In the genomic region with DNA sequence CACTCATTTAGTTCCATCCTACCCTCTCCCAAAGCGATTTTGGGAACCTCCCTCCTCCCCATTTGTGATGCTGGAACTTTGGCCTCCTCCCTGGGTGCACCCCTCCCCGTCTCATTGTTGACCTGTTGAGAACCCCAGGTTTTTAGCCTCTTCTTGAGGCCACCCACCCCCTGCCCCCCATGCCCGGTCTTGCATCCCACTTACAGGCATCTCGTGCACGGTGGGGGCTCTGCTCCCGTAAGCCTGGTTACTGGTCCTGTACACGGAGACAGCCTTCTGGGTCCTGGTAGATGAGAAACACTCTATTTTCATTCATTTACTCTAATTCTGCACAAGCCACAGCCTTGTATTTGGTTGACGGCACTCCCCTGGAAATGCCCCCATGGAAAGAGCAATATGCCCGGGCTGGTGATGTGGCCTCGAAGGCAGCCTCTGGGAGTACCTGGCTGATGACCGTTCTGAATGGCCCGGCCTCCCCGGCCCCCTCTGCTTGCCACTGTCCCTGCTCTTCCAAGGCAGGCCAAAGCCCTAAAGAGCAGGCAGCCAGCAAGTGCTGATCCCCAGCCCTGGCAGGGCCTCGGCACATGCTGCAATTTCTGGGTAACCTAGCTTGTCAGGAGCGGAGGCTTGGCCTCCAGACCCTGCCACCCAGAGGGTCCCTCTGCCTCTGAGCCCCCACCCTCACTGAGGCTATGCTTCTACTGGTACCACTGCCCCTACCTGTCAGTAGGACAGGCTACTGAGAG, we compare ENCODE assay signal across 21 cellular contexts. TPM values are rescaled to one million over a fixed set of nuclear protein-coding genes. Genes with fewer than 3 reads are reported as not detected.
DNase-seq lines count a peak whose midpoint lies in the region; ATAC-seq and TF ChIP-seq lines count a peak whose summit lies in the region.
"Had no signal": no experiment of that assay in that cellular context is flagged by ENCODE, and none has a peak within 500 bp of the region (broad histone marks: within the 10 kb centered on the region; RNA-seq: fewer than 3 reads in every experiment).

No MANE protein-coding gene starts in this region.

- CTCF ChIA-PET in OCI-LY7 (lab: Charles Lee; ENCODE audit: unreplicated experiment) = no interaction called here

- H3K4me1 Mint-ChIP-seq in T-helper 1 cell treated with Interleukin-12 subunit alpha and Interleukin-12 subunit beta and Interleukin-4 antibody, amounts not matched to agents 30 μg/mL and 1 μg/mL, for 36 hours (ENCODE audit: low read depth) = peaks cover 9% of the 10 kb centered on the region
- H3K4me1 Mint-ChIP-seq in glutamatergic neuron (ENCODE audit: low read depth, unreplicated experiment) = peaks cover 3% of the 10 kb centered on the region
- H3K4me1 Mint-ChIP-seq in progenitor cell of endocrine pancreas (ENCODE audit: low read depth) = peaks cover 12% of the 10 kb centered on the region

- no peaks in the 10 kb centered on the region for H3K9me3 ChIP-seq in OCI-LY7 (ENCODE audit: low read length)
- H3K9me3 ChIP-seq: gastroesophageal sphincter, Peyer's patch had no signal

- DNase-seq in T-helper 1 cell (no peak), OCI-LY7 (ENCODE audit: low spot score) (no peak), glutamatergic neuron (no peak), progenitor cell of endocrine pancreas (ENCODE audit: low spot score, unreplicated experiment) (no peak), H7 (no peak), NCI-H82 treated with DMSO at 0.1 percent for 48 hours (lab: John Stamatoyannopoulos, UW; ENCODE audit: unreplicated experiment) (no peak)
- DNase-seq: 8988T; activated effector memory CD4-positive, alpha-beta T cell treated with anti-CD3 and anti-CD28 coated beads, Interleukin-2, amount 50 U/mL, for 16 hours; NCI-H1417 treated with DMSO at 0.1 percent for 48 hours; NCI-H345; stimulated activated CD4-positive, alpha-beta T cell treated with anti-CD3 and anti-CD28 coated beads, Interleukin-4, amount 100 ng/mL, for 4 hours had no signal

- no peak overlapping the region for H3K27ac ChIP-seq in OCI-LY7 (ENCODE audit: low read depth, low read length, poor library complexity, severe bottlenecking)

- H3K36me3 ChIP-seq in OCI-LY7 (ENCODE audit: insufficient read depth, low read length) (peaks cover 20% of the 10 kb centered on the region; the same call in 1 of the 2 replicates), H7 (replicated peaks; ENCODE audit: control insufficient read depth, insufficient read depth, low read length) (peaks cover 12% of the 10 kb centered on the region)
- H3K36me3 ChIP-seq: cardiac muscle cell had no signal

- H3K4me1 ChIP-seq in OCI-LY7 (ENCODE audit: insufficient read depth, low read length, poor library complexity, severe bottlenecking) = peaks cover 18% of the 10 kb centered on the region

- peak overlapping the region; percentile 92 for H3K4me3 Mint-ChIP-seq in T-helper 1 cell treated with Interleukin-12 subunit alpha and Interleukin-12 subunit beta and Interleukin-4 antibody, amounts not matched to agents 30 μg/mL and 1 μg/mL, for 36 hours
- peak overlapping the region; percentile 72 for H3K4me3 Mint-ChIP-seq in glutamatergic neuron (ENCODE audit: unreplicated experiment)
- peak overlapping the region; percentile 91 for H3K4me3 Mint-ChIP-seq in progenitor cell of endocrine pancreas (ENCODE audit: low read depth)

- POLR2A ChIA-PET in OCI-LY7 (lab: Charles Lee) = no interaction called here

- no peak overlapping the region for H3K4me2 ChIP-seq in OCI-LY7 (ENCODE audit: low read length)

- H3K4me3 ChIP-seq in OCI-LY7 (ENCODE audit: low read depth, low read length, poor library complexity, severe bottlenecking) = peak overlapping the region; percentile 89
- no peak overlapping the region for H3K4me3 ChIP-seq in H7 (ENCODE audit: insufficient read depth, low read depth, low read length)

- H3K79me2 ChIP-seq in OCI-LY7 (ENCODE audit: insufficient read depth, low read depth, low read length) = peaks cover 16% of the 10 kb centered on the region; the same call in 1 of the 2 replicates

- peaks cover 5% of the 10 kb centered on the region for H3K27me3 Mint-ChIP-seq in T-helper 1 cell treated with Interleukin-12 subunit alpha and Interleukin-12 subunit beta and Interleukin-4 antibody, amounts not matched to agents 30 μg/mL and 1 μg/mL, for 36 hours (ENCODE audit: low read depth)
- H3K27me3 Mint-ChIP-seq in glutamatergic neuron (ENCODE audit: unreplicated experiment) (peaks cover 6% of the 10 kb centered on the region), progenitor cell of endocrine pancreas (no peaks in the 10 kb centered on the region)

- no TSS peak for BruUV-seq in OCI-LY7 (replicated peaks; lab: Mats Ljungman, UMichigan)

- H3K27ac Mint-ChIP-seq in T-helper 1 cell treated with Interleukin-12 subunit alpha and Interleukin-12 subunit beta and Interleukin-4 antibody, amounts not matched to agents 30 μg/mL and 1 μg/mL, for 36 hours = no peak overlapping the region
- peak overlapping the region; percentile 28 for H3K27ac Mint-ChIP-seq in glutamatergic neuron (ENCODE audit: unreplicated experiment)
- no peak overlapping the region for H3K27ac Mint-ChIP-seq in progenitor cell of endocrine pancreas

- no peaks in the 10 kb centered on the region for H3K9me3 Mint-ChIP-seq in T-helper 1 cell treated with Interleukin-12 subunit alpha and Interleukin-12 subunit beta and Interleukin-4 antibody, amounts not matched to agents 30 μg/mL and 1 μg/mL, for 36 hours
- no peaks in the 10 kb centered on the region for H3K9me3 Mint-ChIP-seq in glutamatergic neuron (ENCODE audit: unreplicated experiment)
- no peaks in the 10 kb centered on the region for H3K9me3 Mint-ChIP-seq in progenitor cell of endocrine pancreas (ENCODE audit: low read depth)
- H3K9me3 Mint-ChIP-seq: stimulated activated effector memory CD8-positive, alpha-beta T cell treated with anti-CD3 and anti-CD28 coated beads, Interleukin-12 subunit alpha, Interleukin-12 subunit beta, amount 100 ng/mL, for 72 hours had no signal

- no peaks in the 10 kb centered on the region; the same call in 1 of the 2 replicates for H3K27me3 ChIP-seq in H7 (ENCODE audit: control insufficient read depth, insufficient read depth, low read length)
- H3K27me3 ChIP-seq: cardiac muscle cell, gastroesophageal sphincter, Peyer's patch had no signal

- no peaks in the 10 kb centered on the region for H3K9me2 ChIP-seq in OCI-LY7 (ENCODE audit: insufficient read depth, low read length)

- H2AFZ ChIP-seq in OCI-LY7 (ENCODE audit: low read length) = 0 out of 2 replicates have a peak overlapping the region, but pooled peaks have one; percentile 99

- ATAC-seq in GM18520 (IDR thresholded peaks at IDR 0.05; ENCODE audit: unreplicated experiment) = no peak
- ATAC-seq: gastroesophageal sphincter; stimulated activated effector memory CD8-positive, alpha-beta T cell treated with anti-CD3 and anti-CD28 coated beads, Interleukin-12 subunit alpha, Interleukin-12 subunit beta, amount 100 ng/mL, for 72 hours had no signal

- TF ChIP-seq CTCF in OCI-LY7 (conservative IDR thresholded peaks at IDR 0.05; ENCODE audit: low read length) (no peak), glutamatergic neuron (IDR thresholded peaks at IDR 0.05; ENCODE audit: partially characterized antibody, unreplicated experiment) (no peak), progenitor cell of endocrine pancreas (IDR thresholded peaks at IDR 0.05; ENCODE audit: unreplicated experiment) (no peak)

- no peaks in the 10 kb centered on the region for H4K20me1 ChIP-seq in OCI-LY7 (ENCODE audit: insufficient read depth, low read length)

- peaks cover 2% of the 10 kb centered on the region for H3K36me3 Mint-ChIP-seq in T-helper 1 cell treated with Interleukin-12 subunit alpha and Interleukin-12 subunit beta and Interleukin-4 antibody, amounts not matched to agents 30 μg/mL and 1 μg/mL, for 36 hours (ENCODE audit: low read depth)
- H3K36me3 Mint-ChIP-seq in glutamatergic neuron (ENCODE audit: unreplicated experiment) = no peaks in the 10 kb centered on the region
- H3K36me3 Mint-ChIP-seq in progenitor cell of endocrine pancreas (ENCODE audit: insufficient read depth) = no peaks in the 10 kb centered on the region

- intact Hi-C loops in OCI-LY7 (cut with micrococcal nuclease; ENCODE audit: unreplicated experiment) = no loop called here

RNA-seq across cellular contexts. Expression of a gene that starts 1.9 kb away (rescaled TPM):
- total RNA-seq in OCI-LY7 (2014; rRNA removed; shearing (Covaris generic)) = 30.2 and 42.7 TPM in 2 replicates
- 50.3 and 55.7 TPM in 2 replicates for total RNA-seq in OCI-LY7 (2022)
- total RNA-seq in glutamatergic neuron (ENCODE audit: unreplicated experiment) = 30.7 TPM
- 36.5 and 40.0 TPM in 2 replicates for total RNA-seq in progenitor cell of endocrine pancreas
- 115 and 121 TPM in 2 replicates for total RNA-seq in H7 (2014; rRNA removed; shearing (Covaris generic))

RNA-seq across cellular contexts. Expression of a gene that starts 19.0 kb away (rescaled TPM):
- 1.5 TPM in 2 replicates for total RNA-seq in OCI-LY7 (2014; rRNA removed; shearing (Covaris generic))
- total RNA-seq in OCI-LY7 (2022) = 0.21 and 0.52 TPM in 2 replicates
- total RNA-seq in glutamatergic neuron (ENCODE audit: unreplicated experiment) = 22.2 TPM
- 48.3 and 50.2 TPM in 2 replicates for total RNA-seq in progenitor cell of endocrine pancreas
- total RNA-seq in H7 (2014; rRNA removed; shearing (Covaris generic)) = 40.8 and 58.8 TPM in 2 replicates

RNA-seq across cellular contexts. Expression of a gene that starts 22.7 kb away (rescaled TPM):
- not detected in 2 replicates for total RNA-seq in OCI-LY7 (2014; rRNA removed; shearing (Covaris generic))
- total RNA-seq in OCI-LY7 (2022) = not detected in 2 replicates
- total RNA-seq in glutamatergic neuron (ENCODE audit: unreplicated experiment) = not detected
- total RNA-seq in progenitor cell of endocrine pancreas = not detected in 2 replicates
- not detected in 2 replicates for total RNA-seq in H7 (2014; rRNA removed; shearing (Covaris generic))
- total RNA-seq: cardiac muscle cell; gastroesophageal sphincter; kidney epithelial cell; mononuclear cell; Peyer's patch; renal cortical epithelial cell; T-helper 2 cell treated with Interferon-gamma antibody and Interleukin-4, amounts not matched to agents 100 ng/mL and 5 ng/mL, for 36 hours had no signal

RNA-seq across cellular contexts. Expression of a gene that starts 47.4 kb away (rescaled TPM):
- not detected in 2 replicates for total RNA-seq in OCI-LY7 (2014; rRNA removed; shearing (Covaris generic))
- total RNA-seq in OCI-LY7 (2022) = not detected in 2 replicates
- total RNA-seq in glutamatergic neuron (ENCODE audit: unreplicated experiment) = not detected
- total RNA-seq in progenitor cell of endocrine pancreas = not detected in 2 replicates
- not detected in 2 replicates for total RNA-seq in H7 (2014; rRNA removed; shearing (Covaris generic))
- total RNA-seq: cardiac muscle cell; gastroesophageal sphincter; kidney epithelial cell; mononuclear cell; Peyer's patch; renal cortical epithelial cell; T-helper 2 cell treated with Interferon-gamma antibody and Interleukin-4, amounts not matched to agents 100 ng/mL and 5 ng/mL, for 36 hours had no signal
